Comparison of ENCODE assay signal across 17 cellular contexts in the genomic region with DNA sequence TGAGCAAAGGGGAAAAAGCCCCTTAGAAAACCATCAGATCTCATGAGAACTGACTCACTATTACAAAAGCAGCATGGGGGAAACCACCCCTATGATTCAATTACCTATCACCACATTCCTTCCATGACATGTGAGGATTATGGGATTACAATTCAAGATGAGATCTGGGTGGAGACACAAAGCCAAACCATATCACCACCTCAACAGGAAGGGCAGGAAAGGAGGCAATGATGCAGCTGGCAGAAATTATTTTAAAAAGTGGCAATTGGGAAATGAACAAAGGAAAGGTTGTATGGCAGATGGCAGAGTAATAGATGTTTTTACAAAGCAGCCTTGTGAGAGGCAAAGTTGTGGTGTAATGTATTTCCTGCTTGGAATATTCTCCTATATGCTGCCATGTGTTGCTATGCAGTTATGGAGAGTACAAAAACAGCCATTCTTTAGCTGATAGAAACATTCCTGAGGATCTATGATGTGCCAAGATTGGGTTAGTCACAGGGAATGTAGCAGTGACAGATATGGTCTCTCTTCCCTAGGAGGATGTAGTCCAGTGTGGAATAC.
DNase-seq lines count a peak whose midpoint lies in the region; ATAC-seq, FAIRE-seq and TF ChIP-seq lines count a peak whose summit lies in the region.
"Had no signal": no experiment of that assay in that cellular context is flagged by ENCODE, and none has a peak within 500 bp of the region (broad histone marks: within the 10 kb centered on the region; RNA-seq: fewer than 3 reads in every experiment).

No MANE protein-coding gene starts in this region.

- H3K9ac ChIP-seq in mesenchymal stem cell (ENCODE audit: low read length): peak overlapping the region; percentile 65
- H3K9ac ChIP-seq in HepG2 (ENCODE audit: insufficient read depth, low read depth, low read length): no peak overlapping the region

- H2AK5ac ChIP-seq in mesenchymal stem cell (ENCODE audit: low read length, severe bottlenecking): no peak overlapping the region

- H3K27ac ChIP-seq in mesenchymal stem cell (ENCODE audit: low read length, poor library complexity, severe bottlenecking): no peak overlapping the region
- H3K27ac ChIP-seq in dorsolateral prefrontal cortex: no peak overlapping the region
- no peak overlapping the region for H3K27ac ChIP-seq in HepG2 (ENCODE audit: extremely low read length, insufficient read depth, low read length)
- H3K27ac ChIP-seq: gastrocnemius medialis, thyroid gland had no signal

- TF ChIP-seq POLR2A in HepG2 (IDR thresholded peaks at IDR 0.05; ENCODE audit: insufficient read depth in 1 of 2, low read depth in 2 of 2, low read length in 2 of 2): no peak

- in situ Hi-C loops in HepG2 (cut with HindIII; ENCODE audit: extremely low pct_ligation_motif_present, low pct_unique_long_range_greater_than_20kb): no loop called here

- H2AFZ ChIP-seq in mesenchymal stem cell (ENCODE audit: low read depth, low read length): no peak overlapping the region
- no peak overlapping the region for H2AFZ ChIP-seq in HepG2 (ENCODE audit: low read length)

- no peak overlapping the region for H3K4ac ChIP-seq in mesenchymal stem cell (ENCODE audit: low read depth in 1 of 2, low read length in 2 of 2)

- H4K91ac ChIP-seq in mesenchymal stem cell (ENCODE audit: low read length): no peak overlapping the region

- no peaks in the 10 kb centered on the region for H4K20me1 ChIP-seq in HepG2 (ENCODE audit: insufficient read depth, low read length)

- CTCF ChIA-PET in HepG2 (lab: Yijun Ruan, JAX; ENCODE audit: low intra/inter-chr PET ratio, low total read pairs): no interaction called here

- H3K18ac ChIP-seq in mesenchymal stem cell (ENCODE audit: low read depth in 1 of 2, low read length in 2 of 2): no peak overlapping the region

- no peaks in the 10 kb centered on the region for H3K27me3 ChIP-seq in mesenchymal stem cell (ENCODE audit: control insufficient read depth in 1 of 2, insufficient read depth in 1 of 2, low read length in 2 of 2)
- H3K27me3 ChIP-seq in dorsolateral prefrontal cortex: peaks cover 0 to 3% (median 0%) of the 10 kb centered on the region in 45 donors
- no peaks in the 10 kb centered on the region for H3K27me3 ChIP-seq in HepG2 (ENCODE audit: control insufficient read depth in 1 of 2, insufficient read depth in 2 of 2, low read length in 2 of 2)
- H3K27me3 ChIP-seq: gastrocnemius medialis, thyroid gland had no signal

- TF ChIP-seq RAD21 in HepG2 (CRISPR knock-in tag; IDR thresholded peaks at IDR 0.05): no peak

- intact Hi-C loops in dorsolateral prefrontal cortex (cut with DNase I) (no loop called here), HepG2 (cut with micrococcal nuclease; ENCODE audit: unreplicated experiment) (no loop called here)

- POLR2A ChIA-PET in HepG2 (lab: Yijun Ruan, JAX): no interaction called here

- BruUV-seq in HepG2 (replicated peaks; lab: Mats Ljungman, UMichigan): no TSS peak

- H3K4me1 ChIP-seq in mesenchymal stem cell (ENCODE audit: control insufficient read depth, insufficient read depth, low read depth, low read length) (no peaks in the 10 kb centered on the region), HepG2 (ENCODE audit: insufficient read depth, low read length) (no peaks in the 10 kb centered on the region)
- H3K4me1 ChIP-seq: gastrocnemius medialis, thyroid gland had no signal

- H3K9me3 ChIP-seq in mesenchymal stem cell (ENCODE audit: control insufficient read depth, low read length) (peaks cover 14% of the 10 kb centered on the region), HepG2 (ENCODE audit: low read length) (peaks cover 6% of the 10 kb centered on the region; the same call in 1 of the 2 replicates)
- H3K9me3 ChIP-seq: gastrocnemius medialis, thyroid gland had no signal

- ATAC-seq in HepG2: no peak
- ATAC-seq: gastrocnemius medialis had no signal

- no peak for FAIRE-seq in HepG2 (lab: Jason Lieb, UNC)
- FAIRE-seq: colon, GM12891 had no signal

- H3K14ac ChIP-seq in mesenchymal stem cell (ENCODE audit: low read length in 2 of 2): no peak overlapping the region

- H3K4me2 ChIP-seq in mesenchymal stem cell (ENCODE audit: low read length, poor library complexity, severe bottlenecking): no peak overlapping the region
- H3K4me2 ChIP-seq in HepG2 (ENCODE audit: low read depth, low read length): no peak overlapping the region

- peak; percentile 10 for DNase-seq in AG20443 (ENCODE audit: low spot score)
- peak; percentile 56 for DNase-seq in RKO (ENCODE audit: low spot score)
- peak; percentile 56 for DNase-seq in choroid plexus epithelial cell (ENCODE audit: low read depth)
- no peak for DNase-seq in mesenchymal stem cell
- DNase-seq in inferior parietal cortex (ENCODE audit: extremely low spot score): no peak
- no peak for DNase-seq in activated gamma-delta T cell (lab: John Stamatoyannopoulos, UW)
- no peak for DNase-seq in dorsolateral prefrontal cortex
- DNase-seq in HepG2 (ENCODE audit: low spot score): no peak
- DNase-seq: DMS153, gastrocnemius medialis, immature natural killer cell, NCI-H1930, NCI-H748 treated with DMSO at 0.1 percent for 48 hours, SIG-M5, thyroid gland had no signal

- no peak for TF ChIP-seq EP300 in HepG2 (IDR thresholded peaks at IDR 0.05; ENCODE audit: low read depth in 2 of 2, low read length in 2 of 2)
- TF ChIP-seq EP300 in HepG2 (CRISPR knock-in tag; IDR thresholded peaks at IDR 0.05; ENCODE audit: borderline replicate concordance): no peak

- no peak overlapping the region for H4K8ac ChIP-seq in mesenchymal stem cell (ENCODE audit: low read length)

- no peaks in the 10 kb centered on the region for H3K79me2 ChIP-seq in HepG2 (ENCODE audit: insufficient read depth, low read length)

- no peak overlapping the region for H3K23ac ChIP-seq in mesenchymal stem cell (ENCODE audit: low read length in 2 of 2)

- no peak overlapping the region for H2BK120ac ChIP-seq in mesenchymal stem cell (ENCODE audit: low read depth, low read length)

- no peak overlapping the region for H2BK5ac ChIP-seq in mesenchymal stem cell (ENCODE audit: low read depth, low read length, poor library complexity, severe bottlenecking)

- no peak overlapping the region for H2BK15ac ChIP-seq in mesenchymal stem cell (ENCODE audit: low read depth, poor library complexity, severe bottlenecking)

- no peaks in the 10 kb centered on the region for H3K79me1 ChIP-seq in mesenchymal stem cell (replicated peaks; ENCODE audit: low read length, poor library complexity, severe bottlenecking)

- H3K36me3 ChIP-seq in mesenchymal stem cell (ENCODE audit: control insufficient read depth in 1 of 2, insufficient read depth in 2 of 2, low read depth in 1 of 2, low read length in 2 of 2) (no peaks in the 10 kb centered on the region), HepG2 (replicated peaks in 1 of 2; ENCODE audit: control insufficient read depth in 1 of 2, insufficient read depth in 2 of 2, low read length in 2 of 2) (no peaks in the 10 kb centered on the region)
- H3K36me3 ChIP-seq: gastrocnemius medialis, thyroid gland had no signal

- H3K4me3 ChIP-seq in choroid plexus epithelial cell (ENCODE audit: low read depth, low read length) (no peak overlapping the region), mesenchymal stem cell (ENCODE audit: insufficient read depth in 1 of 2, low read depth in 1 of 2, low read length in 2 of 2) (no peak overlapping the region), dorsolateral prefrontal cortex (no peak overlapping the region), HepG2 (replicated peaks in 1 of 3; ENCODE audit: insufficient read depth in 1 of 3, low read depth in 2 of 3, low read length in 3 of 3) (no peak overlapping the region)
- H3K4me3 ChIP-seq: gastrocnemius medialis, thyroid gland had no signal

- TF ChIP-seq CTCF in choroid plexus epithelial cell (conservative IDR thresholded peaks at IDR 0.05; ENCODE audit: low read depth, low read length) (no peak), dorsolateral prefrontal cortex (IDR thresholded peaks at IDR 0.05 in 54 of 56, conservative IDR thresholded peaks at IDR 0.05 in 2 of 56; ENCODE audit: low read depth in 1 of 56, partially characterized antibody in 56 of 56) (no peak), HepG2 (CRISPR knock-in tag; IDR thresholded peaks at IDR 0.05) (no peak)

- no peak overlapping the region for H2BK12ac ChIP-seq in mesenchymal stem cell (ENCODE audit: low read length in 2 of 2)

TF ChIP-seq in HepG2, 621 proteins besides CTCF, POLR2A, EP300 and RAD21 (continues in another document):
- TF ChIP-seq KLF13 (CRISPR knock-in tag; IDR thresholded peaks at IDR 0.05): no peak
- TF ChIP-seq TBX2 (CRISPR knock-in tag; IDR thresholded peaks at IDR 0.05; ENCODE audit: borderline replicate concordance): no peak
- TF ChIP-seq ZNF367 (CRISPR knock-in tag; IDR thresholded peaks at IDR 0.05; ENCODE audit: borderline replicate concordance): no peak
- no peak for TF ChIP-seq TGIF2 (CRISPR knock-in tag; IDR thresholded peaks at IDR 0.05)
- no peak for TF ChIP-seq KDM3A (CRISPR knock-in tag; IDR thresholded peaks at IDR 0.05; ENCODE audit: low read depth)
- no peak for TF ChIP-seq SMC3 (IDR thresholded peaks at IDR 0.05; ENCODE audit: low read length)
- no peak for TF ChIP-seq ZNF713 (CRISPR knock-in tag; IDR thresholded peaks at IDR 0.05)
- TF ChIP-seq ZNF577 (CRISPR knock-in tag; IDR thresholded peaks at IDR 0.05; ENCODE audit: borderline replicate concordance, low read depth): no peak
- TF ChIP-seq, protein P1, sequence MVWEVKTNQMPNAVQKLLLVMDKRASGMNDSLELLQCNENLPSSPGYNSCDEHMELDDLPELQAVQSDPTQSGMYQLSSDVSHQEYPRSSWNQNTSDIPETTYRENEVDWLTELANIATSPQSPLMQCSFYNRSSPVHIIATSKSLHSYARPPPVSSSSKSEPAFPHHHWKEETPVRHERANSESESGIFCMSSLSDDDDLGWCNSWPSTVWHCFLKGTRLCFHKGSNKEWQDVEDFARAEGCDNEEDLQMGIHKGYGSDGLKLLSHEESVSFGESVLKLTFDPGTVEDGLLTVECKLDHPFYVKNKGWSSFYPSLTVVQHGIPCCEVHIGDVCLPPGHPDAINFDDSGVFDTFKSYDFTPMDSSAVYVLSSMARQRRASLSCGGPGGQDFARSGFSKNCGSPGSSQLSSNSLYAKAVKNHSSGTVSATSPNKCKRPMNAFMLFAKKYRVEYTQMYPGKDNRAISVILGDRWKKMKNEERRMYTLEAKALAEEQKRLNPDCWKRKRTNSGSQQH (CRISPR knock-in tag; IDR thresholded peaks at IDR 0.05; ENCODE audit: low read depth): no peak
- no peak for TF ChIP-seq ZNF282 (IDR thresholded peaks at IDR 0.05; ENCODE audit: partially characterized antibody)
- TF ChIP-seq AGO1 (IDR thresholded peaks at IDR 0.05; ENCODE audit: low read depth, low read length, poor library complexity, severe bottlenecking): no peak
- TF ChIP-seq ZSCAN25 (CRISPR knock-in tag; IDR thresholded peaks at IDR 0.05): no peak
- no peak for TF ChIP-seq SNRNP70 (IDR thresholded peaks at IDR 0.05; ENCODE audit: low read depth, low read length)

Comparison
In these comparisons a context has a peak if more than half of its experiments do, and no peak if none do; other contexts are left out.
1. DNase-seq: peak in AG20443 (single experiment), RKO (single experiment) and choroid plexus epithelial cell (single experiment); none in mesenchymal stem cell (single experiment), inferior parietal cortex (single experiment), activated gamma-delta T cell (single experiment), dorsolateral prefrontal cortex (0 of 10) and HepG2 (single experiment).